Comparison of ENCODE assay signal across 16 cellular contexts in the genomic region with DNA sequence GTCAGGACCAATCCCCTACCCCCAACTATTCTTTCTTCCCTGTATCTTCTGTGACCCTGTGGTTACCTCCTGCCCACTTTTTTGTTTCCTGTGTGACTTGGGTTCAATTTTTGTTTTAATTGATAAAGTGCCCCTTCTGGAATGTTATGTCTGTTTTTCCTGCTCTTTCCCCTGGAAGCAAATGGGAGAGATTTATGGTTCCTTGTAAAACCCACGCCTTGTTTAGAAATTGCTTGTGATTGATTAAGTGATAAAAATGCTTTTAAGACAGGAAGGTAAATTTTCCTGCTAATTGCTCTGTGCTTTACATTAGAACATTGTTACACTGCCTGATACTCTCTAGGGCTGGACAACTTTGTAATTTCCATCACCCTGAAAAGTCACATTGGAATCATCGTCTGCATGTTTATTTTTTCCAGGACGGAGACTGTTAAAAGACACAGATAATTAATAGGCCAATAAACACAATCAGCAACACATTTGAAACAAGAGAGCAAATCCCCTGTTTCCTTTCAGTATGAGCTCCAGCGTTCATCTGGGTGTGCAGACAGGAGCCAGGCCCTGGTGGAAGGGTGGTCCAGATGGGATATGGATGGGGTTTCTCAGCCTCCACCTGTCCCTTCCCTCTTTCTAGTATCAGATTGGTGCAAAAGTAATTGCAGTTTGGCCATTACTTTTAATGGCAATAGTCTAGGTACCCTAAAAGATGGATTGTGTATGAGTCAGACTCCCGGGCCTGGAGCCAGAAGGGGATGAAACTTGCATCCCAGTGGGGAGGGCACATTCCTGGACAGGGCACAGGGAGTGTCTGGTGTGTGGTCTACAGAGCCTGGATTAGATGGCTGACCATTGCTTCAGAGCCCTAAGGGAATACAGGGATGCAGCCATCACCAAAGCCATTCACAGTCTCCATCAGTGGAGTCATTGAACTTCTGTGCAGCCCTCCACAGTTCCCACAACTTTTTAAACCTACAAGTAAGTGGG. TPM values are rescaled to one million over a fixed set of nuclear protein-coding genes. Genes with fewer than 3 reads are reported as not detected.
DNase-seq lines count a peak whose midpoint lies in the region; ATAC-seq and TF ChIP-seq lines count a peak whose summit lies in the region.
"Had no signal": no experiment of that assay in that cellular context is flagged by ENCODE, and none has a peak within 500 bp of the region (broad histone marks: within the 10 kb centered on the region; RNA-seq: fewer than 3 reads in every experiment).

No MANE protein-coding gene starts in this region.

- no peaks in the 10 kb centered on the region for H3K9me3 ChIP-seq in mammary epithelial cell (replicated peaks; ENCODE audit: insufficient read depth, low read length)
- H3K9me3 ChIP-seq: heart right ventricle had no signal

- no peak overlapping the region for H2AFZ ChIP-seq in mammary epithelial cell (ENCODE audit: low read depth, low read length)
- H2AFZ ChIP-seq: GM23338 had no signal

- no peak overlapping the region for H3K4me2 ChIP-seq in mammary epithelial cell (ENCODE audit: insufficient read depth, low read depth, low read length)
- H3K4me2 ChIP-seq: GM23338 had no signal

- H3K36me3 ChIP-seq in mammary epithelial cell (ENCODE audit: insufficient read depth, low read length) (no peaks in the 10 kb centered on the region), H7 (replicated peaks; ENCODE audit: control insufficient read depth, insufficient read depth, low read length) (no peaks in the 10 kb centered on the region)
- H3K36me3 ChIP-seq: heart right ventricle had no signal

- peak; percentile 27 for DNase-seq in ELR (ENCODE audit: low read depth)
- peak; percentile 88 for DNase-seq in LoVo (ENCODE audit: low spot score)
- DNase-seq in mammary epithelial cell: peak; percentile 58
- peak; percentile 18 for DNase-seq in renal cortical epithelial cell (ENCODE audit: low read depth)
- no peak for DNase-seq in H7
- DNase-seq in NCI-H2081 treated with DMSO at 0.1 percent for 48 hours (lab: John Stamatoyannopoulos, UW): no peak
- DNase-seq: activated B cell treated with CpG ODN at 0.5 μM for 24 hours; heart right ventricle; left cardiac atrium; stimulated activated naive CD4-positive, alpha-beta T cell; SW 1271 had no signal

- dilution Hi-C loops in mammary epithelial cell (cut with HindIII; ENCODE audit: low sequenced_read_pairs): no loop called here

- intact Hi-C loops in mammary epithelial cell (cut with micrococcal nuclease): no loop called here

- WGBS in mammary epithelial cell (ENCODE audit: low coverage, missing lambda C conversion rate): 50% methylated on average over 4 of the region's 5 CpGs

- ATAC-seq in HG03159 (IDR thresholded peaks at IDR 0.05; ENCODE audit: unreplicated experiment): no peak
- ATAC-seq in HG03095 (IDR thresholded peaks at IDR 0.05; ENCODE audit: unreplicated experiment): no peak
- ATAC-seq: GM23338, sciatic nerve had no signal

- no peak for TF ChIP-seq CTCF in mammary epithelial cell (conservative IDR thresholded peaks at IDR 0.05 in 1 of 2, IDR thresholded peaks at IDR 0.05 in 1 of 2; ENCODE audit: extremely low read depth in 1 of 2, insufficient read depth in 1 of 2, low read depth in 1 of 2, low read length in 2 of 2)

- CTCF ChIA-PET in mammary epithelial cell (lab: Charles Lee; ENCODE audit: low non-redundant PET): no interaction called here

- H3K79me2 ChIP-seq in mammary epithelial cell (ENCODE audit: insufficient read depth, low read length): no peaks in the 10 kb centered on the region

- H3K27me3 ChIP-seq in mammary epithelial cell (ENCODE audit: insufficient read depth, low read length) (no peaks in the 10 kb centered on the region), H7 (ENCODE audit: control insufficient read depth, insufficient read depth, low read length) (no peaks in the 10 kb centered on the region)

- H3K4me3 ChIP-seq in mammary epithelial cell (replicated peaks in 1 of 3; ENCODE audit: insufficient read depth in 1 of 3, low read depth in 2 of 3, low read length in 3 of 3) (no peak overlapping the region), H7 (ENCODE audit: insufficient read depth, low read depth, low read length) (no peak overlapping the region)
- H3K4me3 ChIP-seq: GM23338, heart right ventricle had no signal

- H3K9ac ChIP-seq in mammary epithelial cell (ENCODE audit: insufficient read depth, low read length): no peak overlapping the region

- H3K27ac ChIP-seq in mammary epithelial cell (ENCODE audit: insufficient read depth, low read depth, low read length): no peak overlapping the region
- H3K27ac ChIP-seq: heart right ventricle had no signal

- no TSS peak for BruUV-seq in mammary epithelial cell (replicated peaks; lab: Mats Ljungman, UMichigan)

- in situ Hi-C loops in mammary epithelial cell (cut with MboI; ENCODE audit: low sequenced_read_pairs in 2 of 2): no loop called here

- H3K4me1 ChIP-seq in mammary epithelial cell (ENCODE audit: insufficient read depth, low read length): no peaks in the 10 kb centered on the region
- H3K4me1 ChIP-seq: heart right ventricle had no signal

- H4K20me1 ChIP-seq in mammary epithelial cell (ENCODE audit: insufficient read depth, low read length): no peaks in the 10 kb centered on the region

RNA-seq across cellular contexts. Expression of a gene that starts 58.1 kb away (rescaled TPM):
- total RNA-seq in mammary epithelial cell (not detected), renal cortical epithelial cell (not detected in 2 replicates)
- not detected for polyA plus RNA-seq in mammary epithelial cell
- not detected for polyA minus RNA-seq in mammary epithelial cell
- total RNA-seq in H7 (2014; rRNA removed; shearing (Covaris generic)): not detected in 2 replicates
- total RNA-seq: activated B cell treated with CpG ODN at 0.5 μM for 24 hours, epithelial cell of proximal tubule had no signal
- polyA plus RNA-seq: GM23338, heart right ventricle had no signal

Comparison
In these comparisons a context has a peak if more than half of its experiments do, and no peak if none do; other contexts are left out.
1. DNase-seq: peak in ELR (single experiment), LoVo (single experiment), mammary epithelial cell (single experiment) and renal cortical epithelial cell (single experiment); none in H7 (single experiment) and NCI-H2081 treated with DMSO at 0.1 percent for 48 hours (single experiment).